In genomic region chr10:87750817-87751216, GRCh38 we compare ENCODE assay signal across 13 cellular contexts.
A peak's percentile ranks its signal among the peaks of the same experiment; 100 is the strongest.
DNase-seq lines count a peak whose midpoint lies in the region; ATAC-seq, FAIRE-seq and TF ChIP-seq lines count a peak whose summit lies in the region.
"Had no signal": no experiment of that assay in that cellular context is flagged by ENCODE, and none has a peak within 500 bp of the region (broad histone marks: within the 10 kb centered on the region; RNA-seq: fewer than 3 reads in every experiment).

No MANE protein-coding gene starts in this region.

- peak overlapping the region in 1 of 2 donors; percentile 68 for H3K4me3 Mint-ChIP-seq in activated T-cell treated with anti-CD3 and anti-CD28 coated beads, Interleukin-2, amount 50 U/mL, for 72 hours
- no peak overlapping the region for H3K4me3 Mint-ChIP-seq in GM23338

- peaks cover 48% of the 10 kb centered on the region for H3K4me1 Mint-ChIP-seq in activated T-cell treated with anti-CD3 and anti-CD28 coated beads, Interleukin-2, amount 50 U/mL, for 72 hours (ENCODE audit: low read depth)
- H3K4me1 Mint-ChIP-seq in GM23338, result peaks cover 29% of the 10 kb centered on the region

- no peaks in the 10 kb centered on the region for H3K27me3 ChIP-seq in GM23338 (ENCODE audit: insufficient read depth)
- H3K27me3 ChIP-seq in upper lobe of right lung, result no peaks in the 10 kb centered on the region
- H3K27me3 ChIP-seq: colonic mucosa had no signal

- H3F3A ChIP-seq in GM23338 (replicated peaks; ENCODE audit: low read depth), result no peaks in the 10 kb centered on the region; the same call in 1 of the 2 replicates

- no peak overlapping the region for H3K4me3 ChIP-seq in GM23338
- H3K4me3 ChIP-seq in upper lobe of right lung, result no peak overlapping the region
- H3K4me3 ChIP-seq: colonic mucosa had no signal

- DNase-seq in activated T-cell treated with anti-CD3 and anti-CD28 coated beads, Interleukin-2, amount 50 U/mL, for 72 hours, result no peak
- no peak for DNase-seq in activated T-cell treated with anti-CD3 and anti-CD28 coated beads, Interleukin-2, amount 50 U/mL, for 1 hour
- DNase-seq in GM23338 (ENCODE audit: low spot score), result no peak
- no peak for DNase-seq in HTR-8/SVneo (ENCODE audit: insufficient read length, low spot score)
- DNase-seq in upper lobe of right lung, result no peak
- DNase-seq in NCI-H748 (lab: John Stamatoyannopoulos, UW; ENCODE audit: unreplicated experiment), result no peak
- no peak for DNase-seq in NCI-H2196 (lab: John Stamatoyannopoulos, UW; ENCODE audit: unreplicated experiment)
- DNase-seq: colonic mucosa, NCI-H1436, NCI-H526, posterior cingulate gyrus, Right ventricle myocardium superior had no signal

- TF ChIP-seq CTCF in GM23338 (conservative IDR thresholded peaks at IDR 0.05; ENCODE audit: low read depth in 2 of 2) (no peak), upper lobe of right lung (IDR thresholded peaks at IDR 0.05) (no peak)

- H3K79me2 ChIP-seq in GM23338 (replicated peaks; ENCODE audit: insufficient read depth), result no peaks in the 10 kb centered on the region

- no peak overlapping the region for H3K4me2 ChIP-seq in GM23338

- H3K36me3 ChIP-seq in GM23338 (ENCODE audit: insufficient read depth), result no peaks in the 10 kb centered on the region; the same call in 1 of the 2 replicates
- H3K36me3 ChIP-seq in upper lobe of right lung, result peaks cover 58% of the 10 kb centered on the region
- H3K36me3 ChIP-seq: colonic mucosa had no signal

- no peak overlapping the region for H2AFZ ChIP-seq in GM23338

- ATAC-seq in activated T-cell treated with anti-CD3 and anti-CD28 coated beads, Interleukin-2, amount 50 U/mL, for 72 hours (replicated peaks in 1 of 2), result peak; percentile 56 to 64
- ATAC-seq in GM23338, result no peak
- no peak for ATAC-seq in upper lobe of right lung
- no peak for ATAC-seq in HG03097 (IDR thresholded peaks at IDR 0.05; ENCODE audit: low FRiP score, unreplicated experiment)

- H4K20me1 ChIP-seq in GM23338 (replicated peaks; ENCODE audit: insufficient read depth), result no peaks in the 10 kb centered on the region

- no peaks in the 10 kb centered on the region for H3K9me3 ChIP-seq in upper lobe of right lung
- H3K9me3 ChIP-seq: colonic mucosa had no signal

- H3K27ac Mint-ChIP-seq in activated T-cell treated with anti-CD3 and anti-CD28 coated beads, Interleukin-2, amount 50 U/mL, for 72 hours, result peak overlapping the region; percentile 86
- H3K27ac Mint-ChIP-seq in GM23338, result no peak overlapping the region

- no peaks in the 10 kb centered on the region for H3K9me3 Mint-ChIP-seq in activated T-cell treated with anti-CD3 and anti-CD28 coated beads, Interleukin-2, amount 50 U/mL, for 72 hours
- H3K9me3 Mint-ChIP-seq in GM23338, result 0 out of 3 replicates have a peak, but pooled peaks cover 4% of the 10 kb centered on the region

- no peaks in the 10 kb centered on the region for H3K27me3 Mint-ChIP-seq in activated T-cell treated with anti-CD3 and anti-CD28 coated beads, Interleukin-2, amount 50 U/mL, for 72 hours (ENCODE audit: low read depth)
- peaks cover 4% of the 10 kb centered on the region for H3K27me3 Mint-ChIP-seq in GM23338 (ENCODE audit: insufficient read depth, low read depth, poor library complexity)

- peak; percentile 26 for FAIRE-seq in HTR-8/SVneo (lab: Jason Lieb, UNC)

- intact Hi-C loops in upper lobe of right lung (cut with DNase I), result no loop called here

- H3K36me3 Mint-ChIP-seq in activated T-cell treated with anti-CD3 and anti-CD28 coated beads, Interleukin-2, amount 50 U/mL, for 72 hours (ENCODE audit: insufficient read depth in 2 of 2), result peaks cover 3 to 5% of the 10 kb centered on the region in 2 donors
- H3K36me3 Mint-ChIP-seq in GM23338 (ENCODE audit: low read depth), result peaks cover 29% of the 10 kb centered on the region; the same call in 2 of the 3 replicates

- H3K27ac ChIP-seq in GM23338 (ENCODE audit: low read depth) (peak overlapping the region; percentile 82), upper lobe of right lung (peak overlapping the region; percentile 19)
- H3K27ac ChIP-seq: colonic mucosa had no signal

- H3K4me1 ChIP-seq in GM23338 (ENCODE audit: insufficient read depth) (peaks cover 18% of the 10 kb centered on the region), upper lobe of right lung (no peaks in the 10 kb centered on the region)
- H3K4me1 ChIP-seq: colonic mucosa had no signal

- no peaks in the 10 kb centered on the region for H3K9me2 ChIP-seq in GM23338 (ENCODE audit: insufficient read depth)

TF ChIP-seq in GM23338, 12 proteins besides CTCF, POLR2A, EP300 and RAD21:
- TF ChIP-seq CREB1 (CRISPR knock-in tag; IDR thresholded peaks at IDR 0.05; ENCODE audit: low read depth), result no peak

Comparison
In these comparisons a context has a peak if more than half of its experiments do, and no peak if none do; other contexts are left out.
1. ATAC-seq: peak in activated T-cell treated with anti-CD3 and anti-CD28 coated beads, Interleukin-2, amount 50 U/mL, for 72 hours (2 of 2); none in GM23338 (single experiment), upper lobe of right lung (single experiment) and HG03097 (single experiment).